ENCODE assay signal across 1 cellular context in genomic region chr11:64239662-64240466, GRCh38.
TF ChIP-seq lines count a peak whose summit lies in the region.

No MANE protein-coding gene starts in this region.

TF ChIP-seq in WTC11, 78 proteins besides CTCF, POLR2A, EP300 and RAD21 (continued from another document):
- TF ChIP-seq PRDM15 (CRISPR knock-in tag; IDR thresholded peaks at IDR 0.05), result no peak
